8 cellular contexts compared by ENCODE assay signal in genomic region chr2:172438741-172439508, GRCh38. TPM values are rescaled to one million over a fixed set of nuclear protein-coding genes. Genes with fewer than 3 reads are reported as not detected.
DNase-seq lines count a peak whose midpoint lies in the region; ATAC-seq lines count a peak whose summit lies in the region.

No MANE protein-coding gene starts in this region.

- peaks cover 0 to 62% (median 32%) of the 10 kb centered on the region in 3 donors for H3K4me1 Mint-ChIP-seq in CD8-positive, alpha-beta memory T cell
- peaks cover 35 to 54% (median 51%) of the 10 kb centered on the region in 7 donors for H3K4me1 Mint-ChIP-seq in naive thymus-derived CD4-positive, alpha-beta T cell

- H3K9me3 ChIP-seq in CD8-positive, alpha-beta memory T cell (ENCODE audit: low read length): no peaks in the 10 kb centered on the region
- no peaks in the 10 kb centered on the region for H3K9me3 ChIP-seq in MG63
- no peaks in the 10 kb centered on the region for H3K9me3 ChIP-seq in effector memory CD4-positive, alpha-beta T cell (ENCODE audit: control insufficient read depth, low read length)
- H3K9me3 ChIP-seq in naive thymus-derived CD4-positive, alpha-beta T cell (ENCODE audit: control insufficient read depth in 2 of 3, low read length in 3 of 3): no peaks in the 10 kb centered on the region

- no peaks in the 10 kb centered on the region for H3K36me3 ChIP-seq in CD8-positive, alpha-beta memory T cell (ENCODE audit: insufficient read depth, low read length)
- H3K36me3 ChIP-seq in MG63: no peaks in the 10 kb centered on the region
- peaks cover 2% of the 10 kb centered on the region for H3K36me3 ChIP-seq in effector memory CD4-positive, alpha-beta T cell (ENCODE audit: control insufficient read depth, insufficient read depth, low read length)
- no peaks in the 10 kb centered on the region for H3K36me3 ChIP-seq in naive thymus-derived CD4-positive, alpha-beta T cell (ENCODE audit: control insufficient read depth in 2 of 3, insufficient read depth in 3 of 3, low read length in 3 of 3)

- no peaks in the 10 kb centered on the region for H3K9me3 Mint-ChIP-seq in CD8-positive, alpha-beta memory T cell
- peaks cover 0 to 2% (median 0%) of the 10 kb centered on the region in 11 donors for H3K9me3 Mint-ChIP-seq in naive thymus-derived CD4-positive, alpha-beta T cell

- peaks cover 0 to 3% (median 2%) of the 10 kb centered on the region in 3 donors for H3K36me3 Mint-ChIP-seq in CD8-positive, alpha-beta memory T cell
- peaks cover 0 to 8% (median 6%) of the 10 kb centered on the region in 5 donors for H3K36me3 Mint-ChIP-seq in naive thymus-derived CD4-positive, alpha-beta T cell

- no peak for ATAC-seq in naive thymus-derived CD4-positive, alpha-beta T cell
- ATAC-seq in GM21825 (IDR thresholded peaks at IDR 0.05; ENCODE audit: unreplicated experiment): no peak

- no peak overlapping the region for H3K27ac ChIP-seq in CD8-positive, alpha-beta memory T cell (ENCODE audit: low read depth, low read length)
- peak overlapping the region; percentile 66 for H3K27ac ChIP-seq in effector memory CD4-positive, alpha-beta T cell (ENCODE audit: insufficient read depth, low read length, poor library complexity, severe bottlenecking)
- peak overlapping the region; percentile 63 for H3K27ac ChIP-seq in naive thymus-derived CD4-positive, alpha-beta T cell (ENCODE audit: low read depth, low read length)

- DNase-seq in CD8-positive, alpha-beta memory T cell: no peak
- DNase-seq in MG63 (peak; percentile 41), epidermal melanocyte (ENCODE audit: insufficient read length, low spot score) (no peak), amygdala (lab: John Stamatoyannopoulos, UW) (no peak), NCI-H345 treated with DMSO at 0.1 percent for 48 hours (lab: John Stamatoyannopoulos, UW; ENCODE audit: unreplicated experiment) (no peak)
- no peak for DNase-seq in effector memory CD4-positive, alpha-beta T cell
- DNase-seq in naive thymus-derived CD4-positive, alpha-beta T cell: no peak

- intact Hi-C loops in naive thymus-derived CD4-positive, alpha-beta T cell (cut with micrococcal nuclease): no loop called here

- H3K4me1 ChIP-seq in CD8-positive, alpha-beta memory T cell (ENCODE audit: insufficient read depth, low read length): peaks cover 94% of the 10 kb centered on the region
- H3K4me1 ChIP-seq in effector memory CD4-positive, alpha-beta T cell (ENCODE audit: control insufficient read depth, insufficient read depth, low read length, poor library complexity, severe bottlenecking): peaks cover 86% of the 10 kb centered on the region
- peaks cover 85 to 91% of the 10 kb centered on the region in 2 donors for H3K4me1 ChIP-seq in naive thymus-derived CD4-positive, alpha-beta T cell (ENCODE audit: control insufficient read depth in 2 of 2, insufficient read depth in 2 of 2, low read length in 2 of 2)

- no peaks in the 10 kb centered on the region for H3K27me3 ChIP-seq in CD8-positive, alpha-beta memory T cell (ENCODE audit: insufficient read depth, low read length, poor library complexity, severe bottlenecking)
- no peaks in the 10 kb centered on the region for H3K27me3 ChIP-seq in MG63
- no peaks in the 10 kb centered on the region for H3K27me3 ChIP-seq in effector memory CD4-positive, alpha-beta T cell (replicated peaks; ENCODE audit: control insufficient read depth, insufficient read depth, low read length, poor library complexity, severe bottlenecking)
- H3K27me3 ChIP-seq in naive thymus-derived CD4-positive, alpha-beta T cell (ENCODE audit: control insufficient read depth in 2 of 2, insufficient read depth in 2 of 2, low read length in 2 of 2): no peaks in the 10 kb centered on the region

- POLR2A ChIA-PET in CD8-positive, alpha-beta memory T cell (lab: Charles Lee): no interaction called here
- POLR2A ChIA-PET in naive thymus-derived CD4-positive, alpha-beta T cell (lab: Charles Lee): interaction anchor here (28.5 to 33.2 kb wide), 2 partner anchors 4 to 14 kb away, joined by 862 read pairs; partner anchors contain the start of gene ITGA6

- peak overlapping the region in 7 of 8 donors; percentile 15 to 75 (median 67) for H3K27ac Mint-ChIP-seq in CD8-positive, alpha-beta memory T cell
- H3K27ac Mint-ChIP-seq in naive thymus-derived CD4-positive, alpha-beta T cell: peak overlapping the region in 5 of 9 donors; percentile 65 to 86 (median 76)

- peak overlapping the region in 3 of 7 donors; percentile 7 to 43 (median 22) for H3K4me3 Mint-ChIP-seq in CD8-positive, alpha-beta memory T cell
- peak overlapping the region in 7 of 10 donors; percentile 15 to 81 (median 71) for H3K4me3 Mint-ChIP-seq in naive thymus-derived CD4-positive, alpha-beta T cell

- peaks cover 0 to 5% of the 10 kb centered on the region in 2 donors for H3K27me3 Mint-ChIP-seq in CD8-positive, alpha-beta memory T cell
- H3K27me3 Mint-ChIP-seq in naive thymus-derived CD4-positive, alpha-beta T cell: peaks cover 0 to 24% (median 0%) of the 10 kb centered on the region in 5 donors

- peak overlapping the region; percentile 12 for H3K4me3 ChIP-seq in CD8-positive, alpha-beta memory T cell (ENCODE audit: low read length)
- no peak overlapping the region for H3K4me3 ChIP-seq in MG63
- H3K4me3 ChIP-seq in effector memory CD4-positive, alpha-beta T cell (ENCODE audit: insufficient read depth, low read depth, low read length, poor library complexity, severe bottlenecking): no peak overlapping the region
- H3K4me3 ChIP-seq in naive thymus-derived CD4-positive, alpha-beta T cell (ENCODE audit: low read length): peak overlapping the region; percentile 32

- CTCF ChIA-PET in CD8-positive, alpha-beta memory T cell (lab: Charles Lee): interaction anchor here (2.1 to 29.5 kb wide), 3 partner anchors 9 to 22 kb away, joined by 4 to 582 read pairs (median 51); partner anchors contain the start of gene ITGA6
- CTCF ChIA-PET in naive thymus-derived CD4-positive, alpha-beta T cell (lab: Charles Lee): interaction anchor here (1.0 to 26.6 kb wide), 3 partner anchors 8 to 23 kb away, joined by 4 to 673 read pairs (median 115); partner anchors contain the start of gene ITGA6

RNA-seq across cellular contexts. Expression of gene ITGA6, which starts 11.5 kb away (rescaled TPM):
- 1 to 10 TPM; 8.0 to 9.0 TPM for total RNA-seq in CD8-positive, alpha-beta memory T cell
- 39.4 TPM for polyA plus RNA-seq in CD8-positive, alpha-beta memory T cell
- total RNA-seq in MG63 (2014; rRNA removed; shearing (Covaris generic); ENCODE audit: low replicate concordance): 4.3 TPM in 2 replicates
- 100 to 1,000 TPM in 4 of 5 experiments, 10 to 100 TPM in 1; 13.1 to 179 (median 135) TPM for total RNA-seq in naive thymus-derived CD4-positive, alpha-beta T cell
- 100 to 1,000 TPM in 1 of 2 donors, 10 to 100 TPM in 1; 98.9 to 102 TPM for polyA plus RNA-seq in naive thymus-derived CD4-positive, alpha-beta T cell

Comparison
In these comparisons a context has a peak if more than half of its experiments do, and no peak if none do; other contexts are left out.
1. H3K4me3 ChIP-seq: peak in CD8-positive, alpha-beta memory T cell (single experiment) and naive thymus-derived CD4-positive, alpha-beta T cell (single experiment); none in MG63 (single experiment) and effector memory CD4-positive, alpha-beta T cell (single experiment).